Comparison of ENCODE assay signal across 8 cellular contexts in the genomic region with DNA sequence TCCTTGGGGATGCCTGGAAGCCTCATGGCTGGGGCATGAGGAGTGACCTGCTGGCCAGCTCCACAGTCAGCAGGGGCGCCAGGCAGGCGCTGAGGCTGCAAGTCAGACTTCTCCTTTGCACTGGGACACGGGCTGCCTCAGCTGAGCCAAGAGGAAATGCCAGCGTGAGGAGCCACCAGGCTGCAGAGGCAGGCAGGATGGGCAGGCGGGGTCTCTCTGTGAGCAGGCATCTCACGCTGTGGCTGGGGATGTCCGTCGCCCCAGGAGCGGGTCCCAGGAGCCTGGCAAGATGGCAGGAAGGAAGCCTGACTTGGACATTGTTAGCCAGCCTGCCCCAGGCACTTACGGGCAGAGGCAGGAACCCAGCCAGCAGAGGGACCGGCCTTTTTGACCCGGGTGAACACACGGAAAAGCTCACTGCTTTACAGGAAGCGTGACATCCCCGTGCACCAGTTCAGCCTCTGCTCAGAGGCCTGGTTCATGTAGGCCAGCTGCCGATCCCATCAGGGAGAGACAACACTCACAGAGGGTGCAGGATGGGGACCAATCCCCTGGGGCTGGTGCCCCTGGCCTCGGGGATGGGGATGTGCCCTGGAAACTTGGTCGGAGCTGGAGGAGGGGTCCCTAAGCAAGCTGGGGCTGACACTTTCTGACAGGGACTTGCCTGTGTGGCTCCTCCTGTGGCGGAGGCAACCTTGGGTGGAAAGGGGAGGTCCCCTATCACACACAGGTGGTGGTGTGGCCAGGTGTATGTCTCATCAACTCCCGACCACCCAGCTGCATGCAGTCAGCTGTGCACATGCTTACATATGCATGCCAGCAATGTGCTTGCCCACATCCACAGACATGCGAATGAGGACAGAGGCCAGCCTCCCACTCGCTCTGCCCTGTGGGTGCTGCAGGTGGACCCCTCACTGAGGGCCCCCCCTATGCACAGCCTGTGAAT. TPM values are rescaled to one million over a fixed set of nuclear protein-coding genes. Genes with fewer than 3 reads are reported as not detected.
DNase-seq lines count a peak whose midpoint lies in the region; ATAC-seq, FAIRE-seq and TF ChIP-seq lines count a peak whose summit lies in the region.

No MANE protein-coding gene starts in this region.

- peak overlapping the region; percentile 28 for H3K27ac Mint-ChIP-seq in memory B cell

- FAIRE-seq in bronchial epithelial cell (lab: Jason Lieb, UNC) = no peak

- DNase-seq in AG04449 (ENCODE audit: low read depth, low spot score) = peak; percentile 28
- DNase-seq in H7 = peak; percentile 53
- DNase-seq in bronchial epithelial cell (ENCODE audit: low read depth) = peak; percentile 50
- DNase-seq in memory B cell (ENCODE audit: low spot score in 2 of 2) = no peak
- no peak for DNase-seq in HK-2 (ENCODE audit: unreplicated experiment)
- no peak for DNase-seq in SW480 (ENCODE audit: low spot score)

- H3K27me3 ChIP-seq in H7 (ENCODE audit: control insufficient read depth, insufficient read depth, low read length) (no peaks in the 10 kb centered on the region), bronchial epithelial cell (ENCODE audit: control insufficient read depth, insufficient read depth, low read length) (no peaks in the 10 kb centered on the region)

- ATAC-seq in memory B cell (ENCODE audit: low read depth) (peak; percentile 31), HG03457 (IDR thresholded peaks at IDR 0.05; ENCODE audit: unreplicated experiment) (no peak), HG03097 (IDR thresholded peaks at IDR 0.05; ENCODE audit: low FRiP score, unreplicated experiment) (no peak)

- H3K9me3 Mint-ChIP-seq in memory B cell = no peaks in the 10 kb centered on the region

- H3K36me3 Mint-ChIP-seq in memory B cell = no peaks in the 10 kb centered on the region

- peak overlapping the region; percentile 32 for H3K4me3 Mint-ChIP-seq in memory B cell

- CTCF ChIA-PET in AG04449 (lab: Yijun Ruan, JAX) = interaction anchor here (1.2 kb wide), 1 partner anchor 114 kb away, joined by 5 read pairs; no protein-coding TSS in a partner anchor

- H3K4me3 ChIP-seq in AG04449 (ENCODE audit: low read depth, low read length) (no peak overlapping the region; the same call in 1 of the 2 replicates), H7 (ENCODE audit: insufficient read depth, low read depth, low read length) (no peak overlapping the region), bronchial epithelial cell (ENCODE audit: low read depth, low read length) (no peak overlapping the region)

- no peaks in the 10 kb centered on the region for H3K27me3 Mint-ChIP-seq in memory B cell

- TF ChIP-seq CTCF in AG04449 (IDR thresholded peaks at IDR 0.05; ENCODE audit: insufficient read depth, low read length, missing control alignments) (peak; percentile 9), bronchial epithelial cell (IDR thresholded peaks at IDR 0.05; ENCODE audit: insufficient read depth, low read length, severe bottlenecking) (peak; percentile 4)

- POLR2A ChIA-PET in AG04449 (lab: Yijun Ruan, JAX) = interaction anchor here (1.6 kb wide), 1 partner anchor 10 kb away, joined by 5 read pairs; a partner anchor contains a TSS

- H3K36me3 ChIP-seq in H7 (replicated peaks; ENCODE audit: control insufficient read depth, insufficient read depth, low read length) (no peaks in the 10 kb centered on the region), bronchial epithelial cell (ENCODE audit: control insufficient read depth, insufficient read depth, low read length) (no peaks in the 10 kb centered on the region)

- H3K4me1 Mint-ChIP-seq in memory B cell = peaks cover 12% of the 10 kb centered on the region

RNA-seq across cellular contexts. Expression of a gene that starts 10.0 kb away (rescaled TPM):
- total RNA-seq in H7 (2014; rRNA removed; shearing (Covaris generic)) = 31.4 and 38.2 TPM in 2 replicates
- total RNA-seq in bronchial epithelial cell = 2.8 and 7.6 TPM in 2 replicates

RNA-seq across cellular contexts. Expression of a gene that starts 10.0 kb away (rescaled TPM):
- total RNA-seq in H7 (2014; rRNA removed; shearing (Covaris generic)) = 12.3 and 12.7 TPM in 2 replicates
- total RNA-seq in bronchial epithelial cell = 9.5 and 11.0 TPM in 2 replicates

Comparison
In these comparisons a context has a peak if more than half of its experiments do, and no peak if none do; other contexts are left out.
1. DNase-seq: peak in AG04449 (single experiment), H7 (single experiment) and bronchial epithelial cell (single experiment); none in memory B cell (0 of 2), HK-2 (single experiment) and SW480 (single experiment).